ENCODE assay signal across 8 cellular contexts in the genomic region with DNA sequence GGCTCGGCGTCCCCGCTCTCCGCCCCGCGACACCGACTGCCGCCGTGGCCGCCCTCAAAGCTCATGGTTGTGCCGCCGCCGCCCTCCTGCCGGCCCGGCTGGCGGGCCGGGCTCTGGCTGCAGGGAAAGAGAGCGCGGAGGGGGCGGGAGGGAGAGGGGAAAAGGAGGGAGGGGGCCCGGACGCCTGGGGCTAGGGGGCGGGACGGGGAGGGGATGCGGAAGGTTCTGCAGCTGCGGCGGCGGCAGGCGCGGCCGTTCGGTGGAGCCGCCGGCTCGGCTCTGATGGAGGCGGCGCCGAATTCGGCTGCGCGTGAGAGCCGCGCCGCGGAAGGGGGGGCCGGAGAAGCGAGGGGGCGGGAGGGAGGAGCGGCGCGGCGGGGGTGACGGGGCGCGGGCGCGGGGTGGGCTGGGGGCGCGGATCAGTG. TPM values are rescaled to one million over a fixed set of nuclear protein-coding genes. Genes with fewer than 3 reads are reported as not detected.
DNase-seq lines count a peak whose midpoint lies in the region; ATAC-seq and TF ChIP-seq lines count a peak whose summit lies in the region.
"Had no signal": no experiment of that assay in that cellular context is flagged by ENCODE, and none has a peak within 500 bp of the region (broad histone marks: within the 10 kb centered on the region; RNA-seq: fewer than 3 reads in every experiment).

A gene with protein sequence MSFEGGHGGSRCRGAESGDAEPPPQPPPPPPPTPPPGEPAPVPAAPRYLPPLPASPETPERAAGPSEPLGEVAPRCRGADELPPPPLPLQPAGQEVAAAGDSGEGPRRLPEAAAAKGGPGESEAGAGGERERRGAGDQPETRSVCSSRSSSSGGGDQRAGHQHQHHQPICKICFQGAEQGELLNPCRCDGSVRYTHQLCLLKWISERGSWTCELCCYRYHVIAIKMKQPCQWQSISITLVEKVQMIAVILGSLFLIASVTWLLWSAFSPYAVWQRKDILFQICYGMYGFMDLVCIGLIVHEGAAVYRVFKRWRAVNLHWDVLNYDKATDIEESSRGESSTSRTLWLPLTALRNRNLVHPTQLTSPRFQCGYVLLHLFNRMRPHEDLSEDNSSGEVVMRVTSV (minus strand): TSS at position 281 of the 425 bp plus-strand sequence. CDS start 216 bp downstream, at position 65.

- peak; percentile 61 for DNase-seq in GM23338 (ENCODE audit: low spot score)
- peak; percentile 42 to 74 for DNase-seq in NCI-H1930 (lab: John Stamatoyannopoulos, UW)
- no peak for DNase-seq in RPMI8226
- no peak for DNase-seq in DMS79 treated with DMSO at 0.1 percent for 48 hours (lab: John Stamatoyannopoulos, UW)
- DNase-seq in mesenteric fat pad (ENCODE audit: low spot score) = no peak
- DNase-seq: activated CD4-positive, CD25-positive, alpha-beta regulatory T cell had no signal

- no peaks in the 10 kb centered on the region for H3K9me2 ChIP-seq in GM23338 (ENCODE audit: insufficient read depth)

- H3K27ac ChIP-seq in GM23338 (ENCODE audit: low read depth) = no peak within 1 kb of the TSS

- H3K36me3 Mint-ChIP-seq in GM23338 (ENCODE audit: low read depth) = peaks cover 3% of the 10 kb centered on the region; the same call in 1 of the 3 replicates

- H3K4me3 ChIP-seq in GM23338 (peak within 1 kb of the TSS; percentile 70), endocrine pancreas (ENCODE audit: control insufficient read depth, insufficient read depth, low read length) (no peak within 1 kb of the TSS), neuron (ENCODE audit: low read length) (peak within 1 kb of the TSS; percentile 40)

- no peaks in the 10 kb centered on the region; the same call in 2 of the 3 replicates for H3K9me3 Mint-ChIP-seq in GM23338

- H3K9me3 ChIP-seq in endocrine pancreas (ENCODE audit: control insufficient read depth, low read length) = no peaks in the 10 kb centered on the region
- no peaks in the 10 kb centered on the region for H3K9me3 ChIP-seq in neuron (ENCODE audit: low read length)

- no peak within 1 kb of the TSS for H3K27ac Mint-ChIP-seq in GM23338

- peak within 1 kb of the TSS; percentile 79 for H3K4me3 Mint-ChIP-seq in GM23338

- H3K27me3 ChIP-seq in GM23338 (ENCODE audit: insufficient read depth) (peaks cover 54% of the 10 kb centered on the region), endocrine pancreas (ENCODE audit: control insufficient read depth, insufficient read depth, low read length) (peaks cover 5% of the 10 kb centered on the region), neuron (ENCODE audit: insufficient read depth, low read length) (peaks cover 24% of the 10 kb centered on the region)

- H3K27me3 Mint-ChIP-seq in GM23338 (ENCODE audit: insufficient read depth, low read depth, poor library complexity) = peaks cover 31% of the 10 kb centered on the region

- H2AFZ ChIP-seq in GM23338 = peak within 1 kb of the TSS; percentile 97
- H2AFZ ChIP-seq in neuron (ENCODE audit: low read depth, low read length) = no peak within 1 kb of the TSS

- H3K79me2 ChIP-seq in GM23338 (replicated peaks; ENCODE audit: insufficient read depth) = no peaks in the 10 kb centered on the region

- no peaks in the 10 kb centered on the region for H3K36me3 ChIP-seq in GM23338 (ENCODE audit: insufficient read depth)
- no peaks in the 10 kb centered on the region for H3K36me3 ChIP-seq in endocrine pancreas (ENCODE audit: control insufficient read depth, insufficient read depth, low read length)
- H3K36me3 ChIP-seq in neuron (ENCODE audit: insufficient read depth, low read length) = no peaks in the 10 kb centered on the region

- peak within 1 kb of the TSS; percentile 65 for H3K9ac ChIP-seq in endocrine pancreas (ENCODE audit: control insufficient read depth, insufficient read depth, low read length)

- H3F3A ChIP-seq in GM23338 (replicated peaks; ENCODE audit: low read depth) = peaks cover 3% of the 10 kb centered on the region; the same call in 1 of the 2 replicates

- ATAC-seq in GM23338 = peak; percentile 50

- peaks cover 8% of the 10 kb centered on the region for H3K4me1 Mint-ChIP-seq in GM23338

- H3K4me1 ChIP-seq in GM23338 (ENCODE audit: insufficient read depth) (0 out of 2 replicates have a peak, but pooled peaks cover 11% of the 10 kb centered on the region), endocrine pancreas (ENCODE audit: control insufficient read depth, insufficient read depth, low read length) (no peaks in the 10 kb centered on the region), neuron (ENCODE audit: insufficient read depth, low read length) (peaks cover 2% of the 10 kb centered on the region)

- H3K4me2 ChIP-seq in GM23338 = peak within 1 kb of the TSS; percentile 95

- H4K20me1 ChIP-seq in GM23338 (replicated peaks; ENCODE audit: insufficient read depth) = 0 out of 2 replicates have a peak, but pooled peaks cover 5% of the 10 kb centered on the region

- no peak for TF ChIP-seq CTCF in GM23338 (conservative IDR thresholded peaks at IDR 0.05; ENCODE audit: low read depth in 2 of 2)

TF ChIP-seq in GM23338, 12 proteins besides CTCF, POLR2A, EP300 and RAD21 (continues in another document):
- TF ChIP-seq ZNF114 (CRISPR knock-in tag; IDR thresholded peaks at IDR 0.05) (no peak), STAT1 (IDR thresholded peaks at IDR 0.05; ENCODE audit: unreplicated experiment) (no peak), EZH2phosphoT487 (IDR thresholded peaks at IDR 0.05; ENCODE audit: unreplicated experiment) (no peak), ZNF331 (CRISPR knock-in tag; IDR thresholded peaks at IDR 0.05; ENCODE audit: low read depth) (no peak), JUNB (IDR thresholded peaks at IDR 0.05; ENCODE audit: unreplicated experiment) (no peak), NANOG (IDR thresholded peaks at IDR 0.05; ENCODE audit: borderline replicate concordance) (no peak), EZH2 (IDR thresholded peaks at IDR 0.05; ENCODE audit: low read depth, unreplicated experiment) (no peak), POLR2AphosphoS5 (IDR thresholded peaks at IDR 0.05; ENCODE audit: low read depth) (no peak)
- TF ChIP-seq, protein P1, sequence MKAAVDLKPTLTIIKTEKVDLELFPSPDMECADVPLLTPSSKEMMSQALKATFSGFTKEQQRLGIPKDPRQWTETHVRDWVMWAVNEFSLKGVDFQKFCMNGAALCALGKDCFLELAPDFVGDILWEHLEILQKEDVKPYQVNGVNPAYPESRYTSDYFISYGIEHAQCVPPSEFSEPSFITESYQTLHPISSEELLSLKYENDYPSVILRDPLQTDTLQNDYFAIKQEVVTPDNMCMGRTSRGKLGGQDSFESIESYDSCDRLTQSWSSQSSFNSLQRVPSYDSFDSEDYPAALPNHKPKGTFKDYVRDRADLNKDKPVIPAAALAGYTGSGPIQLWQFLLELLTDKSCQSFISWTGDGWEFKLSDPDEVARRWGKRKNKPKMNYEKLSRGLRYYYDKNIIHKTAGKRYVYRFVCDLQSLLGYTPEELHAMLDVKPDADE (IDR thresholded peaks at IDR 0.05) = no peak
- TF ChIP-seq, protein P2, sequence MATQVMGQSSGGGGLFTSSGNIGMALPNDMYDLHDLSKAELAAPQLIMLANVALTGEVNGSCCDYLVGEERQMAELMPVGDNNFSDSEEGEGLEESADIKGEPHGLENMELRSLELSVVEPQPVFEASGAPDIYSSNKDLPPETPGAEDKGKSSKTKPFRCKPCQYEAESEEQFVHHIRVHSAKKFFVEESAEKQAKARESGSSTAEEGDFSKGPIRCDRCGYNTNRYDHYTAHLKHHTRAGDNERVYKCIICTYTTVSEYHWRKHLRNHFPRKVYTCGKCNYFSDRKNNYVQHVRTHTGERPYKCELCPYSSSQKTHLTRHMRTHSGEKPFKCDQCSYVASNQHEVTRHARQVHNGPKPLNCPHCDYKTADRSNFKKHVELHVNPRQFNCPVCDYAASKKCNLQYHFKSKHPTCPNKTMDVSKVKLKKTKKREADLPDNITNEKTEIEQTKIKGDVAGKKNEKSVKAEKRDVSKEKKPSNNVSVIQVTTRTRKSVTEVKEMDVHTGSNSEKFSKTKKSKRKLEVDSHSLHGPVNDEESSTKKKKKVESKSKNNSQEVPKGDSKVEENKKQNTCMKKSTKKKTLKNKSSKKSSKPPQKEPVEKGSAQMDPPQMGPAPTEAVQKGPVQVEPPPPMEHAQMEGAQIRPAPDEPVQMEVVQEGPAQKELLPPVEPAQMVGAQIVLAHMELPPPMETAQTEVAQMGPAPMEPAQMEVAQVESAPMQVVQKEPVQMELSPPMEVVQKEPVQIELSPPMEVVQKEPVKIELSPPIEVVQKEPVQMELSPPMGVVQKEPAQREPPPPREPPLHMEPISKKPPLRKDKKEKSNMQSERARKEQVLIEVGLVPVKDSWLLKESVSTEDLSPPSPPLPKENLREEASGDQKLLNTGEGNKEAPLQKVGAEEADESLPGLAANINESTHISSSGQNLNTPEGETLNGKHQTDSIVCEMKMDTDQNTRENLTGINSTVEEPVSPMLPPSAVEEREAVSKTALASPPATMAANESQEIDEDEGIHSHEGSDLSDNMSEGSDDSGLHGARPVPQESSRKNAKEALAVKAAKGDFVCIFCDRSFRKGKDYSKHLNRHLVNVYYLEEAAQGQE (IDR thresholded peaks at IDR 0.05; ENCODE audit: unreplicated experiment) = no peak

RNA-seq across cellular contexts. Expression of the gene that starts here (rescaled TPM):
- total RNA-seq in GM23338 (2014; rRNA removed; shearing (Covaris generic)) = 0.17 and 1.4 TPM in 2 replicates
- polyA plus RNA-seq in GM23338 (2016; fragmentation: Nextera tagmentation; extraction: Ambion mirVana) = 0.49 and 1.5 TPM in 2 replicates
- not detected for total RNA-seq in mesenteric fat pad

Comparison
In these comparisons a context has a peak if more than half of its experiments do, and no peak if none do; other contexts are left out.
1. DNase-seq: peak in GM23338 (single experiment) and NCI-H1930 (2 of 2); none in RPMI8226 (single experiment), DMS79 treated with DMSO at 0.1 percent for 48 hours (single experiment) and mesenteric fat pad (single experiment).